ENCODE assay signal across 8 cellular contexts in genomic region chr6:42928748-42929087, GRCh38. TPM values are rescaled to one million over a fixed set of nuclear protein-coding genes. Genes with fewer than 3 reads are reported as not detected.
DNase-seq lines count a peak whose midpoint lies in the region; ATAC-seq and TF ChIP-seq lines count a peak whose summit lies in the region.

No MANE protein-coding gene starts in this region.

- H3K9me3 ChIP-seq in mucosa of descending colon, result no peaks in the 10 kb centered on the region

- DNase-seq in AG04449 (ENCODE audit: low read depth, low spot score) (no peak), NCI-H2081 treated with DMSO at 0.1 percent for 48 hours (lab: John Stamatoyannopoulos, UW) (peak; percentile 47), choroid plexus epithelial cell (ENCODE audit: low read depth) (no peak), mucosa of descending colon (no peak), Ammon's horn (ENCODE audit: low spot score) (no peak), GM19238 (ENCODE audit: insufficient read length, low spot score) (no peak)

- POLR2A ChIA-PET in AG04449 (lab: Yijun Ruan, JAX), result interaction anchor here (1.2 to 2.9 kb wide), 5 partner anchors 9 to 125 kb away, joined by 3 to 17 read pairs (median 6); partner anchors contain the start of genes CUL7, KLHDC3, PEX6 and PPP2R5D

- ATAC-seq in GM21360 (IDR thresholded peaks at IDR 0.05; ENCODE audit: unreplicated experiment), result peak; percentile 4
- peak; percentile 3 for ATAC-seq in mucosa of descending colon
- no peak for ATAC-seq in HG03432 (IDR thresholded peaks at IDR 0.05; ENCODE audit: unreplicated experiment)

- H3K4me1 ChIP-seq in mucosa of descending colon (ENCODE audit: low read depth), result peaks cover 18% of the 10 kb centered on the region

- peak overlapping the region; percentile 71 for H3K4me3 ChIP-seq in AG04449 (ENCODE audit: low read depth, low read length)
- peak overlapping the region; percentile 71 for H3K4me3 ChIP-seq in choroid plexus epithelial cell (ENCODE audit: low read depth, low read length)
- H3K4me3 ChIP-seq in mucosa of descending colon, result no peak overlapping the region

- CTCF ChIA-PET in AG04449 (lab: Yijun Ruan, JAX), result interaction anchor here (0.9 to 2.6 kb wide), 3 partner anchors 27 to 35 kb away, joined by 3 to 8 read pairs (median 5); no protein-coding TSS in a partner anchor

- TF ChIP-seq CTCF in AG04449 (IDR thresholded peaks at IDR 0.05; ENCODE audit: insufficient read depth, low read length, missing control alignments) (no peak), choroid plexus epithelial cell (conservative IDR thresholded peaks at IDR 0.05; ENCODE audit: low read depth, low read length) (no peak), mucosa of descending colon (IDR thresholded peaks at IDR 0.05) (no peak)

- H3K36me3 ChIP-seq in mucosa of descending colon (ENCODE audit: low read depth), result no peaks in the 10 kb centered on the region

- intact Hi-C loops in mucosa of descending colon (cut with DNase I, micrococcal nuclease), result no loop called here

RNA-seq across cellular contexts. Expression of gene CNPY3, which starts 0.6 kb away (rescaled TPM):
- total RNA-seq in mucosa of descending colon, result 10 to 100 TPM; 18.4 to 30.5 (median 23.5) TPM

RNA-seq across cellular contexts. Expression of gene PTCRA, which starts 12.9 kb away (rescaled TPM):
- not detected for total RNA-seq in mucosa of descending colon

RNA-seq across cellular contexts. Expression of gene GNMT, which starts 31.8 kb away (rescaled TPM):
- total RNA-seq in mucosa of descending colon, result under 1 TPM in 2 of 3 donors, not detected in 1; 0.75 to 0.76 TPM

RNA-seq across cellular contexts. Expression of gene RPL7L1, which starts 49.3 kb away (rescaled TPM):
- 10 to 100 TPM; 47.4 to 61.4 (median 53.7) TPM for total RNA-seq in mucosa of descending colon

RNA-seq across cellular contexts. Expression of gene PEX6, which starts 50.3 kb away (rescaled TPM):
- total RNA-seq in mucosa of descending colon, result 10 to 100 TPM; 14.3 to 38.6 (median 20.6) TPM
